ENCODE assay signal across 8 cellular contexts in genomic region chr19:14364098-14364443, GRCh38. TPM values are rescaled to one million over a fixed set of nuclear protein-coding genes. Genes with fewer than 3 reads are reported as not detected.
A peak's percentile ranks its signal among the peaks of the same experiment; 100 is the strongest.
DNase-seq lines count a peak whose midpoint lies in the region; ATAC-seq, FAIRE-seq and TF ChIP-seq lines count a peak whose summit lies in the region.
"Not testable (repeated sequence)": the region's sequence is repeated elsewhere in the genome, so short reads cannot be mapped to it uniquely, and the experiment has no call there.

No MANE protein-coding gene starts in this region.

- intact Hi-C loops in activated T-helper 2 cell treated with anti-CD3 and anti-CD28 coated beads, Interferon-gamma antibody, Interleukin-2, Interleukin-4, amounts not matched to agents 10 μg/mL and 5 μg/mL and 100 μg/mL, durations not matched to agents 14 hours and 24 hours and 36 hours (cut with micrococcal nuclease); aorta (cut with DNase I): not testable (repeated sequence)
- intact Hi-C loops in naive thymus-derived CD4-positive, alpha-beta T cell (cut with micrococcal nuclease) = loop anchor here in 1 of 2 donors (10.0 kb wide), 1 partner anchor 1209 kb away; the partner anchor contains the start of genes IER2 and STX10

- H3K9ac ChIP-seq in H9 (ENCODE audit: extremely low read depth, insufficient read length, low read length); SK-N-MC (ENCODE audit: insufficient read length): not testable (repeated sequence)
- H3K9ac ChIP-seq in duodenal mucosa (ENCODE audit: low read depth in 1 of 2, low read length in 2 of 2) = peak overlapping the region; percentile 43 to 58

- not testable (repeated sequence) for H2BK120ac ChIP-seq in H9 (ENCODE audit: low read depth, low read length, poor library complexity, severe bottlenecking)

- not testable (repeated sequence) for ATAC-seq in naive thymus-derived CD4-positive, alpha-beta T cell; aorta (ENCODE audit: low FRiP score)

- CTCF ChIA-PET in naive thymus-derived CD4-positive, alpha-beta T cell (lab: Charles Lee) = interaction anchor here (0.8 to 6.6 kb wide), 4 partner anchors 16 to 42 kb away, joined by 3 to 82 read pairs (median 43); partner anchors contain the start of gene ADGRE5

- not testable (repeated sequence) for H3K23ac ChIP-seq in H9 (ENCODE audit: insufficient read length, low read depth, low read length)

- H3K27me3 Mint-ChIP-seq in H9 (ENCODE audit: low read depth); activated T-helper 2 cell treated with anti-CD3 and anti-CD28 coated beads, Interferon-gamma antibody, Interleukin-2, Interleukin-4, amounts not matched to agents 10 μg/mL and 5 μg/mL and 100 μg/mL, durations not matched to agents 14 hours and 24 hours and 36 hours (ENCODE audit: low read depth); naive thymus-derived CD4-positive, alpha-beta T cell: not testable (repeated sequence)

- H3K4me2 ChIP-seq in H9 (ENCODE audit: insufficient read depth, insufficient read length, low read length) = peak overlapping the region; percentile 27

- POLR2A ChIA-PET in naive thymus-derived CD4-positive, alpha-beta T cell (lab: Charles Lee) = interaction anchor here (0.8 to 23.0 kb wide), 5 partner anchors 9 to 227 kb away, joined by 3 to 433 read pairs (median 6); partner anchors contain the start of genes ADGRE5 and ASF1B

- H3K9me3 Mint-ChIP-seq in H9; activated T-helper 2 cell treated with anti-CD3 and anti-CD28 coated beads, Interferon-gamma antibody, Interleukin-2, Interleukin-4, amounts not matched to agents 10 μg/mL and 5 μg/mL and 100 μg/mL, durations not matched to agents 14 hours and 24 hours and 36 hours; naive thymus-derived CD4-positive, alpha-beta T cell: not testable (repeated sequence)

- not testable (repeated sequence) for DNase-seq in H9; SK-N-MC (ENCODE audit: low read depth, low spot score); activated T-helper 2 cell treated with anti-CD3 and anti-CD28 coated beads, Interferon-gamma antibody, Interleukin-2, Interleukin-4, amounts not matched to agents 10 μg/mL and 5 μg/mL and 100 μg/mL, durations not matched to agents 14 hours and 24 hours and 36 hours (ENCODE audit: low spot score); naive thymus-derived CD4-positive, alpha-beta T cell; small intestine; aorta

- H3K4me3 ChIP-seq in SK-N-MC; small intestine (ENCODE audit: low read depth in 1 of 2, low read length in 2 of 2); aorta (ENCODE audit: low read length in 2 of 2): not testable (repeated sequence)
- peak overlapping the region in 1 of 2 donors; percentile 40 for H3K4me3 ChIP-seq in duodenal mucosa (ENCODE audit: low read depth in 1 of 2, low read length in 2 of 2)
- H3K4me3 ChIP-seq in iPS-11a (ENCODE audit: low read depth, low read length) = peak overlapping the region; percentile 30
- H3K4me3 ChIP-seq in naive thymus-derived CD4-positive, alpha-beta T cell (ENCODE audit: low read length) = peak overlapping the region; percentile 78

- not testable (repeated sequence) for H3K36me3 Mint-ChIP-seq in H9 (ENCODE audit: insufficient read depth in 1 of 3, low read depth in 3 of 3); activated T-helper 2 cell treated with anti-CD3 and anti-CD28 coated beads, Interferon-gamma antibody, Interleukin-2, Interleukin-4, amounts not matched to agents 10 μg/mL and 5 μg/mL and 100 μg/mL, durations not matched to agents 14 hours and 24 hours and 36 hours (ENCODE audit: low read depth); naive thymus-derived CD4-positive, alpha-beta T cell

- H3K18ac ChIP-seq in H9 (ENCODE audit: insufficient read length, low read depth, low read length) = not testable (repeated sequence)

- peak overlapping the region; percentile 79 to 92 for H3K4me3 Mint-ChIP-seq in H9
- peak overlapping the region; percentile 80 for H3K4me3 Mint-ChIP-seq in activated T-helper 2 cell treated with anti-CD3 and anti-CD28 coated beads, Interferon-gamma antibody, Interleukin-2, Interleukin-4, amounts not matched to agents 10 μg/mL and 5 μg/mL and 100 μg/mL, durations not matched to agents 14 hours and 24 hours and 36 hours (ENCODE audit: low read depth)
- peak overlapping the region; percentile 70 to 93 (median 84) for H3K4me3 Mint-ChIP-seq in naive thymus-derived CD4-positive, alpha-beta T cell

- not testable (repeated sequence) for H3K36me3 ChIP-seq in SK-N-MC (ENCODE audit: insufficient read depth, low read length); duodenal mucosa (ENCODE audit: control insufficient read depth in 1 of 2, insufficient read depth in 2 of 2, low read length in 2 of 2); naive thymus-derived CD4-positive, alpha-beta T cell (ENCODE audit: control insufficient read depth in 2 of 3, insufficient read depth in 3 of 3, low read length in 3 of 3); small intestine (ENCODE audit: control insufficient read depth in 2 of 2, insufficient read depth in 2 of 2, low read length in 2 of 2); aorta (ENCODE audit: control insufficient read depth in 1 of 2, insufficient read depth in 2 of 2, low read length in 1 of 2)

- H3T11ph ChIP-seq in H9 (ENCODE audit: low read length) = not testable (repeated sequence)

- H2AK5ac ChIP-seq in H9 (ENCODE audit: insufficient read length, low read length) = not testable (repeated sequence)

- not testable (repeated sequence) for H2BK15ac ChIP-seq in H9 (ENCODE audit: low read depth, low read length)

- not testable (repeated sequence) for H3K23me2 ChIP-seq in H9 (ENCODE audit: insufficient read length, low read depth, low read length, poor library complexity, severe bottlenecking)

- H2BK12ac ChIP-seq in H9 (ENCODE audit: insufficient read length, low read depth, low read length) = not testable (repeated sequence)

- H2BK5ac ChIP-seq in H9 (ENCODE audit: insufficient read length, low read length) = not testable (repeated sequence)

- no CpG with 5 or more reads among the region's 9 CpGs for WGBS in H9 (ENCODE audit: extremely low coverage, insufficient read length, low lambda C conversion rate)
- 71 to 77% (median 73%) methylated on average over 9 of the region's 9 CpGs for WGBS in small intestine, 3 donors
- 29 to 60% methylated on average over 9 of the region's 9 CpGs for WGBS in aorta, 2 donors

- not testable (repeated sequence) for H3K9me3 ChIP-seq in H9 (ENCODE audit: control insufficient read depth, low read depth, low read length); SK-N-MC (ENCODE audit: low read depth, low read length); duodenal mucosa (ENCODE audit: control insufficient read depth in 1 of 2, low read length in 2 of 2); naive thymus-derived CD4-positive, alpha-beta T cell (ENCODE audit: control insufficient read depth in 2 of 3, low read length in 3 of 3); small intestine (ENCODE audit: control insufficient read depth, low read depth); aorta (ENCODE audit: control insufficient read depth, low read length)

- H3K27ac Mint-ChIP-seq in H9 = peak overlapping the region; percentile 96 to 99 (median 99); a peak in 6 of 7 replicates
- peak overlapping the region; percentile 91 for H3K27ac Mint-ChIP-seq in activated T-helper 2 cell treated with anti-CD3 and anti-CD28 coated beads, Interferon-gamma antibody, Interleukin-2, Interleukin-4, amounts not matched to agents 10 μg/mL and 5 μg/mL and 100 μg/mL, durations not matched to agents 14 hours and 24 hours and 36 hours
- H3K27ac Mint-ChIP-seq in naive thymus-derived CD4-positive, alpha-beta T cell = peak overlapping the region; percentile 89 to 98 (median 94)

- not testable (repeated sequence) for H3K79me1 ChIP-seq in H9 (ENCODE audit: insufficient read depth, low read depth, low read length, poor library complexity, severe bottlenecking)

- H3K4ac ChIP-seq in H9 (ENCODE audit: low read depth, low read length) = not testable (repeated sequence)

- not testable (repeated sequence) for FAIRE-seq in small intestine (lab: Jason Lieb, UNC)

- not testable (repeated sequence) for H4K5ac ChIP-seq in H9 (ENCODE audit: insufficient read length, low read depth, low read length)

- not testable (repeated sequence) for H2BK20ac ChIP-seq in H9 (ENCODE audit: low read depth, low read length, poor library complexity, severe bottlenecking)

- H3K79me2 ChIP-seq in H9 (ENCODE audit: insufficient read depth, low read length) = not testable (repeated sequence)

- TF ChIP-seq CTCF in H9 (conservative IDR thresholded peaks at IDR 0.05) = not testable (repeated sequence)

- H2AFZ ChIP-seq in H9 (ENCODE audit: low read length) = not testable (repeated sequence)

- H4K91ac ChIP-seq in H9 (ENCODE audit: insufficient read length, low read depth, low read length) = not testable (repeated sequence)

- H3K4me1 Mint-ChIP-seq in H9 = peaks cover 17 to 23% of the 10 kb centered on the region in 2 experiments
- H3K4me1 Mint-ChIP-seq in activated T-helper 2 cell treated with anti-CD3 and anti-CD28 coated beads, Interferon-gamma antibody, Interleukin-2, Interleukin-4, amounts not matched to agents 10 μg/mL and 5 μg/mL and 100 μg/mL, durations not matched to agents 14 hours and 24 hours and 36 hours (ENCODE audit: low read depth) = peaks cover 43% of the 10 kb centered on the region
- H3K4me1 Mint-ChIP-seq in naive thymus-derived CD4-positive, alpha-beta T cell = peaks cover 40 to 66% (median 48%) of the 10 kb centered on the region in 7 donors

- H3K27me3 ChIP-seq in H9 (ENCODE audit: insufficient read depth, low read length); duodenal mucosa (ENCODE audit: control insufficient read depth in 1 of 2, insufficient read depth in 2 of 2, low read length in 2 of 2); naive thymus-derived CD4-positive, alpha-beta T cell (ENCODE audit: control insufficient read depth in 2 of 2, insufficient read depth in 2 of 2, low read length in 2 of 2); small intestine (ENCODE audit: control insufficient read depth in 2 of 2, insufficient read depth in 2 of 2, low read length in 2 of 2); aorta (ENCODE audit: control insufficient read depth in 1 of 2, insufficient read depth in 2 of 2, low read length in 1 of 2): not testable (repeated sequence)

- H3K27ac ChIP-seq in H9 (ENCODE audit: insufficient read length, low read depth, low read length) = not testable (repeated sequence)
- H3K27ac ChIP-seq in SK-N-MC (peak overlapping the region; percentile 73; the same call in 1 of the 2 replicates), duodenal mucosa (ENCODE audit: low read depth, low read length) (peak overlapping the region; percentile 42), small intestine (ENCODE audit: low read depth in 1 of 2, low read length in 1 of 2) (peak overlapping the region; percentile 56 to 67), aorta (ENCODE audit: low read depth in 1 of 2, low read length in 2 of 2) (peak overlapping the region; percentile 57 to 64)
- peak overlapping the region; percentile 86 for H3K27ac ChIP-seq in naive thymus-derived CD4-positive, alpha-beta T cell (ENCODE audit: low read depth, low read length)

- H3K4me1 ChIP-seq in H9 (ENCODE audit: insufficient read depth, low read length); small intestine (ENCODE audit: control insufficient read depth in 2 of 2, insufficient read depth in 1 of 2, low read depth in 1 of 2, low read length in 1 of 2); aorta (ENCODE audit: control insufficient read depth in 1 of 2, insufficient read depth in 2 of 2, low read length in 2 of 2): not testable (repeated sequence)
- peaks cover 9 to 10% of the 10 kb centered on the region in 2 donors for H3K4me1 ChIP-seq in duodenal mucosa (ENCODE audit: control insufficient read depth in 1 of 2, insufficient read depth in 2 of 2, low read length in 2 of 2)
- peaks cover 34 to 58% of the 10 kb centered on the region in 2 donors for H3K4me1 ChIP-seq in naive thymus-derived CD4-positive, alpha-beta T cell (ENCODE audit: control insufficient read depth in 2 of 2, insufficient read depth in 2 of 2, low read length in 2 of 2)

- H3K56ac ChIP-seq in H9 (ENCODE audit: insufficient read length, low read depth, low read length) = not testable (repeated sequence)

- not testable (repeated sequence) for H4K8ac ChIP-seq in H9 (replicated peaks; ENCODE audit: insufficient read length, low read depth, low read length)

- H4K20me1 ChIP-seq in H9 (ENCODE audit: control insufficient read depth, insufficient read depth, insufficient read length) = not testable (repeated sequence)

- H3K14ac ChIP-seq in H9 (ENCODE audit: insufficient read depth, low read length) = not testable (repeated sequence)

RNA-seq across cellular contexts. Expression of gene ADGRE5, which starts 17.2 kb away (rescaled TPM):
- total RNA-seq in H9 (2021) (0.96 and 0.97 TPM in 2 replicates), aorta (100 to 1,000 TPM; 158 to 337 TPM)
- 177 and 183 TPM in 2 replicates for total RNA-seq in activated T-helper 2 cell treated with anti-CD3 and anti-CD28 coated beads, Interferon-gamma antibody, Interleukin-2, Interleukin-4, amounts not matched to agents 10 μg/mL and 5 μg/mL and 100 μg/mL, durations not matched to agents 14 hours and 24 hours and 36 hours
- 1,000 to 10,000 TPM in 1 of 5 experiments, 100 to 1,000 TPM in 4; 128 to 1,529 (median 215) TPM for total RNA-seq in naive thymus-derived CD4-positive, alpha-beta T cell
- 100 to 1,000 TPM; 122 to 214 TPM for polyA plus RNA-seq in naive thymus-derived CD4-positive, alpha-beta T cell
- polyA plus RNA-seq in small intestine (10 to 100 TPM; 13.6 to 51.6 (median 15.7) TPM), aorta (10 to 100 TPM; 38.6 to 92.7 TPM)

RNA-seq across cellular contexts. Expression of gene DDX39A, which starts 55.1 kb away (rescaled TPM):
- total RNA-seq in H9 (2021) = 137 and 145 TPM in 2 replicates
- 268 TPM in 2 replicates for total RNA-seq in activated T-helper 2 cell treated with anti-CD3 and anti-CD28 coated beads, Interferon-gamma antibody, Interleukin-2, Interleukin-4, amounts not matched to agents 10 μg/mL and 5 μg/mL and 100 μg/mL, durations not matched to agents 14 hours and 24 hours and 36 hours
- 100 to 1,000 TPM; 135 to 288 (median 215) TPM for total RNA-seq in naive thymus-derived CD4-positive, alpha-beta T cell
- 100 to 1,000 TPM in 1 of 2 donors, 10 to 100 TPM in 1; 98.6 to 134 TPM for polyA plus RNA-seq in naive thymus-derived CD4-positive, alpha-beta T cell
- 100 to 1,000 TPM; 110 to 139 (median 139) TPM for polyA plus RNA-seq in small intestine
- 10 to 100 TPM; 45.0 to 49.5 TPM for total RNA-seq in aorta
- 10 to 100 TPM; 28.5 to 98.7 TPM for polyA plus RNA-seq in aorta

Comparison
In these comparisons a context has a peak if more than half of its experiments do, and no peak if none do; other contexts are left out.
1. RNA of gene ADGRE5, which starts 17.2 kb away (total RNA-seq): 158 to 337 TPM in aorta, 128 to 1,529 TPM in naive thymus-derived CD4-positive, alpha-beta T cell and 177 to 183 TPM in activated T-helper 2 cell treated with anti-CD3 and anti-CD28 coated beads, Interferon-gamma antibody, Interleukin-2, Interleukin-4, amounts not matched to agents 10 μg/mL and 5 μg/mL and 100 μg/mL, durations not matched to agents 14 hours and 24 hours and 36 hours; 0.96 to 0.97 TPM in H9; every median in the first group is over 10 times any median in the second.
2. Peak in every context shown above with its lines, with median percentiles within 50 percentile points of each other: H3K27ac Mint-ChIP-seq and H3K4me3 Mint-ChIP-seq.